Comparison of ENCODE assay signal across 16 cellular contexts in genomic region chr14:102080183-102081080, GRCh38. TPM values are rescaled to one million over a fixed set of nuclear protein-coding genes. Genes with fewer than 3 reads are reported as not detected.
DNase-seq lines count a peak whose midpoint lies in the region; ATAC-seq, FAIRE-seq and TF ChIP-seq lines count a peak whose summit lies in the region.
"Had no signal": no experiment of that assay in that cellular context is flagged by ENCODE, and none has a peak within 500 bp of the region (broad histone marks: within the 10 kb centered on the region; RNA-seq: fewer than 3 reads in every experiment).

No MANE protein-coding gene starts in this region.

- no peak for FAIRE-seq in GM12892 (lab: Jason Lieb, UNC)
- FAIRE-seq: A549, endometrium, keratinocyte had no signal

- ATAC-seq in natural killer cell, result peak in 1 of 3 donors; percentile 11
- ATAC-seq in GM19324 (IDR thresholded peaks at IDR 0.05; ENCODE audit: low FRiP score, unreplicated experiment), result no peak
- ATAC-seq: A549; stimulated activated memory B cell treated with anti-CD40 and anti-IgM and Interleukin-4, amounts not matched to agents 10 μg/mL and 1 μg/mL and 100 μg/mL, for 72 hours had no signal

- intact Hi-C loops in natural killer cell (cut with micrococcal nuclease), result loop anchor here (10.0 kb wide), 1 partner anchor 256 kb away; no protein-coding TSS in a partner anchor

- TF ChIP-seq CTCF in natural killer cell (IDR thresholded peaks at IDR 0.05), result no peak

- no peak for DNase-seq in T-helper 2 cell treated with Interferon-gamma antibody and Interleukin-4, amounts not matched to agents 5 μg/mL and 100 μg/mL, for 36 hours (ENCODE audit: low spot score)
- DNase-seq in T-helper 2 cell, result no peak
- no peak for DNase-seq in GM12892 (ENCODE audit: insufficient read length)
- no peak for DNase-seq in activated naive CD8-positive, alpha-beta T cell treated with anti-CD3 and anti-CD28 coated beads for 36 hours
- DNase-seq in natural killer cell, result no peak
- DNase-seq in iPS-NIHi11 (ENCODE audit: low spot score), result no peak
- no peak for DNase-seq in putamen (ENCODE audit: low spot score)
- DNase-seq: activated CD4-positive, alpha-beta T cell treated with anti-CD3 and anti-CD28 coated beads for 4 hours; NCI-H187 treated with DMSO at 0.1 percent for 48 hours; SIG-M5; T-helper 9 cell had no signal

- H3K27ac Mint-ChIP-seq in T-helper 2 cell treated with Interferon-gamma antibody and Interleukin-4, amounts not matched to agents 5 μg/mL and 100 μg/mL, for 36 hours, result peak overlapping the region; percentile 36
- H3K27ac Mint-ChIP-seq in activated naive CD8-positive, alpha-beta T cell treated with anti-CD3 and anti-CD28 coated beads for 36 hours, result peak overlapping the region; percentile 28
- peak overlapping the region; percentile 45 to 95 for H3K27ac Mint-ChIP-seq in natural killer cell
- H3K27ac Mint-ChIP-seq: stimulated activated memory B cell treated with anti-CD40 and anti-IgM and Interleukin-4, amounts not matched to agents 10 μg/mL and 1 μg/mL and 100 μg/mL, for 72 hours had no signal

- no peaks in the 10 kb centered on the region for H3K9me3 Mint-ChIP-seq in T-helper 2 cell treated with Interferon-gamma antibody and Interleukin-4, amounts not matched to agents 5 μg/mL and 100 μg/mL, for 36 hours
- no peaks in the 10 kb centered on the region for H3K9me3 Mint-ChIP-seq in activated naive CD8-positive, alpha-beta T cell treated with anti-CD3 and anti-CD28 coated beads for 36 hours
- no peaks in the 10 kb centered on the region for H3K9me3 Mint-ChIP-seq in natural killer cell
- H3K9me3 Mint-ChIP-seq: stimulated activated memory B cell treated with anti-CD40 and anti-IgM and Interleukin-4, amounts not matched to agents 10 μg/mL and 1 μg/mL and 100 μg/mL, for 72 hours had no signal

- H3K4me1 Mint-ChIP-seq in T-helper 2 cell treated with Interferon-gamma antibody and Interleukin-4, amounts not matched to agents 5 μg/mL and 100 μg/mL, for 36 hours (ENCODE audit: low read depth), result peaks cover 41% of the 10 kb centered on the region
- H3K4me1 Mint-ChIP-seq in activated naive CD8-positive, alpha-beta T cell treated with anti-CD3 and anti-CD28 coated beads for 36 hours, result peaks cover 49% of the 10 kb centered on the region
- H3K4me1 Mint-ChIP-seq in natural killer cell, result peaks cover 31 to 40% of the 10 kb centered on the region in 2 donors

- peaks cover 75% of the 10 kb centered on the region for H3K36me3 Mint-ChIP-seq in T-helper 2 cell treated with Interferon-gamma antibody and Interleukin-4, amounts not matched to agents 5 μg/mL and 100 μg/mL, for 36 hours (ENCODE audit: low read depth)
- peaks cover 75% of the 10 kb centered on the region for H3K36me3 Mint-ChIP-seq in activated naive CD8-positive, alpha-beta T cell treated with anti-CD3 and anti-CD28 coated beads for 36 hours
- peaks cover 27% of the 10 kb centered on the region for H3K36me3 Mint-ChIP-seq in natural killer cell

- H3K4me3 Mint-ChIP-seq in T-helper 2 cell treated with Interferon-gamma antibody and Interleukin-4, amounts not matched to agents 5 μg/mL and 100 μg/mL, for 36 hours, result no peak overlapping the region
- H3K4me3 Mint-ChIP-seq in activated naive CD8-positive, alpha-beta T cell treated with anti-CD3 and anti-CD28 coated beads for 36 hours, result peak overlapping the region; percentile 35
- H3K4me3 Mint-ChIP-seq in natural killer cell, result no peak overlapping the region
- H3K4me3 Mint-ChIP-seq: stimulated activated memory B cell treated with anti-CD40 and anti-IgM and Interleukin-4, amounts not matched to agents 10 μg/mL and 1 μg/mL and 100 μg/mL, for 72 hours had no signal

- no peaks in the 10 kb centered on the region for H3K27me3 Mint-ChIP-seq in T-helper 2 cell treated with Interferon-gamma antibody and Interleukin-4, amounts not matched to agents 5 μg/mL and 100 μg/mL, for 36 hours (ENCODE audit: low read depth)
- H3K27me3 Mint-ChIP-seq in activated naive CD8-positive, alpha-beta T cell treated with anti-CD3 and anti-CD28 coated beads for 36 hours, result no peaks in the 10 kb centered on the region
- H3K27me3 Mint-ChIP-seq in natural killer cell (ENCODE audit: low read depth in 2 of 2), result no peaks in the 10 kb centered on the region
- H3K27me3 Mint-ChIP-seq: stimulated activated memory B cell treated with anti-CD40 and anti-IgM and Interleukin-4, amounts not matched to agents 10 μg/mL and 1 μg/mL and 100 μg/mL, for 72 hours had no signal

- peak; percentile 40; the same call in 1 of the 2 replicates for TF ChIP-seq POLR2A in GM12892 (IDR thresholded peaks at IDR 0.05; ENCODE audit: low read depth, low read length)

RNA-seq across cellular contexts. Expression of gene HSP90AA1, which starts 6.4 kb away (rescaled TPM):
- polyA plus RNA-seq in GM12892 (2012; ENCODE audit: missing spikeins), result 842 TPM
- 1,000 to 10,000 TPM; 1,485 to 1,535 TPM for total RNA-seq in activated naive CD8-positive, alpha-beta T cell treated with anti-CD3 and anti-CD28 coated beads for 36 hours
- total RNA-seq in natural killer cell, result 100 to 1,000 TPM; 470 to 665 (median 663) TPM

RNA-seq across cellular contexts. Expression of gene WDR20, which starts 59.3 kb away (rescaled TPM):
- 13.1 TPM for polyA plus RNA-seq in GM12892 (2012; ENCODE audit: missing spikeins)
- 10 to 100 TPM; 22.3 to 27.3 TPM for total RNA-seq in activated naive CD8-positive, alpha-beta T cell treated with anti-CD3 and anti-CD28 coated beads for 36 hours
- 10 to 100 TPM; 55.5 to 66.7 (median 62.2) TPM for total RNA-seq in natural killer cell
